1 cellular context compared by ENCODE assay signal in the genomic region with DNA sequence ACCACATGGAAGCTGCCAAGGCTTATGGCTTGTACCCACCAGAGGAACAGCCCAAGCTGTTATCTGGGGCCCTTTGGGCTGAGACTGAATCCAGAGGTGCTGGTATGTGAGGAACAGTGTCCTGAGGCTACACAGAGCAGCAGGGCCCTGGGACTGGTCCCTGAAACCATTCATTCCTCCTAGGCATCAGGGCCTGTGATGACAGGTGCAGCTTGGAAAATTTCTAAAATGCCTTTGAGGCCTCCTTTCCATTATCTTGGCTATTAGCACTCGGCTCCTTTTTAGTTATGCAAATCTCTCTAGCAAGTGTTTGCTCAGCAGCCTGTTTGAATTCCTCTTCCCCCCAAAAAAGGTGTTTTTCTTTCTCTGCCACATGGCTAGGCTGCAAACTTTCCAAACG.
TF ChIP-seq lines count a peak whose summit lies in the region.

No MANE protein-coding gene starts in this region.

TF ChIP-seq in WTC11, 78 proteins besides CTCF, POLR2A, EP300 and RAD21 (continued from another document):
- TF ChIP-seq MXD4 (CRISPR knock-in tag; IDR thresholded peaks at IDR 0.05; ENCODE audit: borderline replicate concordance) (no peak), ESRRA (CRISPR knock-in tag; IDR thresholded peaks at IDR 0.05; ENCODE audit: borderline replicate concordance) (no peak)
